14 cellular contexts compared by ENCODE assay signal in the genomic region with DNA sequence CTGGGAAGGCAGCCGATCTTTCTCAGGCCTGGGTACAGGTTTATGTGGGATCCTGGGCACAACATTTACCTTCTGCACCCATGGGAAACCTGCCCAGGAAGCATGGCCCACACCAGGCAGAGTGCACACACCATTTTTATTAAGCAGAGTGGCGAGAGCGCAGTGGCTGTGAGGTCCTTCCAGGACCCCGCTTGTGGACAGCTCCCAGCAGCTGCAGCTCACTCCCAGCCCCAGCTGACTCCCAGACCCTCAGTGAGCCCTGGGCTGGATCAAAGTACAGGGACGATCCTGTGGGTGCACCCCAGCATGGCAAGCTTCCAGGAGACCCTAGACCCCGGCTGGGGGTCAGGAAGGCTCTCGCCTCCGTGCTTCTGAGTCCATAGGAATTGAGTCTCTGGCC.
A peak's percentile ranks its signal among the peaks of the same experiment; 100 is the strongest.
DNase-seq lines count a peak whose midpoint lies in the region; ATAC-seq, FAIRE-seq and TF ChIP-seq lines count a peak whose summit lies in the region.
"Had no signal": no experiment of that assay in that cellular context is flagged by ENCODE, and none has a peak within 500 bp of the region (broad histone marks: within the 10 kb centered on the region; RNA-seq: fewer than 3 reads in every experiment).

No MANE protein-coding gene starts in this region.

- H3K36me3 ChIP-seq in DND-41 (ENCODE audit: insufficient read depth, low read length) (no peaks in the 10 kb centered on the region), endothelial cell of umbilical vein (ENCODE audit: control insufficient read depth in 2 of 2, extremely low read depth in 1 of 2, insufficient read depth in 2 of 2, low read length in 2 of 2) (no peaks in the 10 kb centered on the region)

- CTCF ChIA-PET in endothelial cell of umbilical vein (lab: Charles Lee): interaction anchor here (0.8 to 2.5 kb wide), 7 partner anchors 12 to 215 kb away, joined by 3 to 25 read pairs (median 4); no protein-coding TSS in a partner anchor

- H3K27ac ChIP-seq in DND-41 (ENCODE audit: low read length) (no peak overlapping the region), endothelial cell of umbilical vein (ENCODE audit: insufficient read depth, low read depth, low read length) (no peak overlapping the region)
- H3K27ac ChIP-seq: C4-2B had no signal

- no peak overlapping the region for H3K4me3 ChIP-seq in DND-41 (ENCODE audit: low read depth in 1 of 2, low read length in 2 of 2)
- no peak overlapping the region for H3K4me3 ChIP-seq in NB4 (ENCODE audit: low read depth, low read length)
- no peak overlapping the region for H3K4me3 ChIP-seq in endothelial cell of umbilical vein (replicated peaks in 1 of 3; ENCODE audit: insufficient read depth in 1 of 3, low read depth in 1 of 3, low read length in 3 of 3)

- no peaks in the 10 kb centered on the region for H3K9me1 ChIP-seq in endothelial cell of umbilical vein (replicated peaks; ENCODE audit: control insufficient read depth, extremely low read depth, insufficient read depth, low read length)

- H3K9me3 ChIP-seq in DND-41 (ENCODE audit: insufficient read depth, low read length, severe bottlenecking) (no peaks in the 10 kb centered on the region), endothelial cell of umbilical vein (replicated peaks; ENCODE audit: control insufficient read depth, insufficient read depth, low read length) (no peaks in the 10 kb centered on the region)

- no peak for TF ChIP-seq POLR2A in NB4 (IDR thresholded peaks at IDR 0.05; ENCODE audit: extremely low read depth, insufficient read length)
- no peak for TF ChIP-seq POLR2A in endothelial cell of umbilical vein (IDR thresholded peaks at IDR 0.05; ENCODE audit: low read depth, low read length)

- H2AFZ ChIP-seq in DND-41 (ENCODE audit: low read depth, low read length): no peak overlapping the region
- H2AFZ ChIP-seq in endothelial cell of umbilical vein (ENCODE audit: low read depth, low read length): no peak overlapping the region

- no peak for TF ChIP-seq CTCF in DND-41 (IDR thresholded peaks at IDR 0.05; ENCODE audit: borderline replicate concordance, extremely low read depth, low read length, poor library complexity, severe bottlenecking)
- no peak for TF ChIP-seq CTCF in NB4 (IDR thresholded peaks at IDR 0.05; ENCODE audit: low read depth, low read length)
- no peak for TF ChIP-seq CTCF in endothelial cell of umbilical vein (IDR thresholded peaks at IDR 0.05; ENCODE audit: extremely low read depth in 1 of 2, insufficient read depth in 1 of 2, low read depth in 1 of 2, low read length in 2 of 2)

- no TSS peak for BruUV-seq in endothelial cell of umbilical vein (replicated peaks; lab: Mats Ljungman, UMichigan)

- H4K20me1 ChIP-seq in DND-41 (ENCODE audit: insufficient read depth, low read length) (peaks cover 19% of the 10 kb centered on the region), endothelial cell of umbilical vein (replicated peaks; ENCODE audit: control insufficient read depth, extremely low read depth, insufficient read depth, low read length) (no peaks in the 10 kb centered on the region)

- H3K4me2 ChIP-seq in DND-41 (ENCODE audit: insufficient read depth, low read length) (no peak overlapping the region), endothelial cell of umbilical vein (ENCODE audit: insufficient read depth, low read length) (no peak overlapping the region)

- POLR2A ChIA-PET in endothelial cell of umbilical vein (lab: Charles Lee): no interaction called here

- H3K4me1 ChIP-seq in DND-41 (ENCODE audit: insufficient read depth, low read length) (peaks cover 9% of the 10 kb centered on the region), endothelial cell of umbilical vein (ENCODE audit: control insufficient read depth, extremely low read depth, insufficient read depth, low read length) (no peaks in the 10 kb centered on the region)

- H3K9ac ChIP-seq in DND-41 (ENCODE audit: low read depth, low read length) (no peak overlapping the region), endothelial cell of umbilical vein (replicated peaks; ENCODE audit: extremely low read depth, insufficient read depth, low read length) (no peak overlapping the region)

- FAIRE-seq in endothelial cell of umbilical vein (lab: Jason Lieb, UNC): no peak
- FAIRE-seq: small intestine had no signal

- DNase-seq in DND-41 (peak; percentile 30), NB4 (ENCODE audit: low read depth) (peak; percentile 63), endothelial cell of umbilical vein (ENCODE audit: low read depth, low spot score) (peak; percentile 28), left lobe of liver (ENCODE audit: low spot score) (no peak), posterior cingulate gyrus (no peak), C1 segment of cervical spinal cord (lab: John Stamatoyannopoulos, UW) (no peak)
- DNase-seq: activated CD4-positive, alpha-beta T cell treated with anti-CD3 and anti-CD28 coated beads, Interleukin-2, amount 10 ng/mL, durations not matched to agents 7 days and 5 days; HFFc6; NCI-H1092; NCI-H524 treated with DMSO at 0.1 percent for 48 hours had no signal

- ATAC-seq in DND-41 (ENCODE audit: insufficient read depth, low read depth) (peak; percentile 60; the same call in 1 of the 3 replicates), left lobe of liver (peak; percentile 21), GM18858 (IDR thresholded peaks at IDR 0.05; ENCODE audit: unreplicated experiment) (no peak), GM21528 (IDR thresholded peaks at IDR 0.05; ENCODE audit: low FRiP score, unreplicated experiment) (no peak)

- intact Hi-C loops in endothelial cell of umbilical vein (cut with micrococcal nuclease) (no loop called here), posterior cingulate gyrus (cut with DNase I) (no loop called here)

- no peaks in the 10 kb centered on the region for H3K27me3 ChIP-seq in DND-41 (ENCODE audit: insufficient read depth, low read length, poor library complexity)
- peaks cover 0 to 4% of the 10 kb centered on the region in 2 experiments for H3K27me3 ChIP-seq in endothelial cell of umbilical vein (ENCODE audit: control insufficient read depth in 2 of 2, insufficient read depth in 2 of 2, low read length in 2 of 2)

- dilution Hi-C loops in endothelial cell of umbilical vein (cut with MboI; ENCODE audit: extremely low pct_ligation_motif_present, low sequenced_read_pairs): no loop called here

- no peaks in the 10 kb centered on the region for H3K79me2 ChIP-seq in DND-41 (ENCODE audit: insufficient read depth, low read length)
- H3K79me2 ChIP-seq in endothelial cell of umbilical vein (ENCODE audit: control insufficient read depth, insufficient read depth, low read length): no peaks in the 10 kb centered on the region

TF ChIP-seq in endothelial cell of umbilical vein, 7 proteins besides CTCF, POLR2A, EP300 and RAD21:
- TF ChIP-seq EZH2 (IDR thresholded peaks at IDR 0.05; ENCODE audit: borderline replicate concordance, low read depth, low read length, severe bottlenecking) (no peak), GATA2 (IDR thresholded peaks at IDR 0.05; ENCODE audit: insufficient read depth, insufficient read length, low read depth, low read length) (no peak), FOS (IDR thresholded peaks at IDR 0.05; ENCODE audit: borderline replicate concordance, insufficient read depth, low read length) (no peak), POLR2AphosphoS5 (IDR thresholded peaks at IDR 0.05; ENCODE audit: insufficient read depth, low read depth, low read length) (no peak), JUN (IDR thresholded peaks at IDR 0.05; ENCODE audit: borderline replicate concordance, insufficient read depth, insufficient read length, low read depth) (no peak), MYC (IDR thresholded peaks at IDR 0.05; ENCODE audit: low read depth, low read length) (no peak)
- TF ChIP-seq, protein P1, sequence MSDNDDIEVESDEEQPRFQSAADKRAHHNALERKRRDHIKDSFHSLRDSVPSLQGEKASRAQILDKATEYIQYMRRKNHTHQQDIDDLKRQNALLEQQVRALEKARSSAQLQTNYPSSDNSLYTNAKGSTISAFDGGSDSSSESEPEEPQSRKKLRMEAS (IDR thresholded peaks at IDR 0.05; ENCODE audit: insufficient read depth, insufficient read length): no peak
TF ChIP-seq in endothelial cell of umbilical vein: peak in this region for 0.

Comparison
In these comparisons a context has a peak if more than half of its experiments do, and no peak if none do; other contexts are left out.
1. ATAC-seq: peak in DND-41 (single experiment) and left lobe of liver (single experiment); none in GM18858 (single experiment) and GM21528 (single experiment).
2. DNase-seq: peak in DND-41 (single experiment), NB4 (single experiment) and endothelial cell of umbilical vein (single experiment); none in left lobe of liver (single experiment), posterior cingulate gyrus (0 of 10) and C1 segment of cervical spinal cord (0 of 14).